ENCODE assay signal across 30 cellular contexts in the genomic region with DNA sequence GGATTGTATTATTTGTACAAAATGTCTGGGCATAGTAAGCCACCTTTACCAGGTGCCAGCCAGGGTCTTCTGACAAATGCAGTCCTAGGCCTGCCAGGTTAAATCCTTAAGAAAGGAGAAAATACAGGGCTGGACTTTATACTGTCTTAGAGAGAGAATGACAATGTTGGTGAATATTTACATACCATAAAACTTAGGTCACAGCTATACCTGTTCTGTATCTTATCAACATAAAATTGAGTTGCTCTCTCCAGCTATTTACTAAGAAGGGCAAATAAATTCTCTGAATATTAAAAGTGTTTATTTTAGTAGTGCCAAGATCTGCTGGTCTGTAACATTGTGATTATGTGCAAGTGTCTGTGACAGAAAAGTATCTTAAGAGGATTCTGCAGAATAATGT.
"Had no signal": no experiment of that assay in that cellular context is flagged by ENCODE, and none has a peak within 500 bp of the region (broad histone marks: within the 10 kb centered on the region; RNA-seq: fewer than 3 reads in every experiment).

No MANE protein-coding gene starts in this region.

- ATAC-seq: left cardiac atrium; left lung; lower lobe of right lung; natural killer cell; right lobe of liver; stimulated activated naive B cell treated with anti-CD40 and anti-IgM and Interleukin-4, amounts not matched to agents 10 μg/mL and 1 μg/mL and 100 μg/mL, for 72 hours; stimulated activated naive CD8-positive, alpha-beta T cell treated with anti-CD3 and anti-CD28 coated beads, Interleukin-15, Interleukin-2, amounts not matched to agents 100 U/mL and 50 U/mL, for 24 hours had no signal

- H3K9ac ChIP-seq: neural progenitor cell had no signal

- H3K4me3 Mint-ChIP-seq: naive B cell; natural killer cell; nephron progenitor cell; neural progenitor cell; stimulated activated naive B cell treated with anti-CD40 and anti-IgM and Interleukin-4, amounts not matched to agents 10 μg/mL and 1 μg/mL and 100 μg/mL, for 72 hours had no signal

- H3K27me3 ChIP-seq: left lung, neural progenitor cell, neutrophil, ovary, right atrium auricular region, right lobe of liver, stomach, testis, thyroid gland, transverse colon, upper lobe of left lung, vagina had no signal

- H3K9me3 ChIP-seq: lower lobe of right lung, neutrophil, right lobe of liver, testis, thyroid gland, transverse colon, upper lobe of left lung, vagina had no signal

- H3K36me3 Mint-ChIP-seq: naive B cell; natural killer cell; neural progenitor cell; stimulated activated naive B cell treated with anti-CD40 and anti-IgM and Interleukin-4, amounts not matched to agents 10 μg/mL and 1 μg/mL and 100 μg/mL, for 72 hours had no signal

- H3K4me3 ChIP-seq: left lung, lower lobe of right lung, neural progenitor cell, ovary, right atrium auricular region, right lobe of liver, smooth muscle cell, stomach, testis, thyroid gland, transverse colon, upper lobe of left lung, vagina had no signal

- H3K27me3 Mint-ChIP-seq: naive B cell; progenitor cell of endocrine pancreas; stimulated activated naive B cell treated with anti-CD40 and anti-IgM and Interleukin-4, amounts not matched to agents 10 μg/mL and 1 μg/mL and 100 μg/mL, for 72 hours had no signal

- H3K4me1 ChIP-seq: left lung, lower lobe of right lung, neural progenitor cell, right atrium auricular region, stomach, testis, thyroid gland, transverse colon, upper lobe of left lung, vagina had no signal

- DNase-seq: hypothalamus; kidney glomerular epithelial cell; left cardiac atrium; left lung; lower lobe of right lung; mammary epithelial cell; mesenchymal stem cell; naive B cell; natural killer cell; nephron progenitor cell; occipital lobe; ovary; right lobe of liver; stimulated activated CD4-positive, alpha-beta T cell treated with anti-CD3 and anti-CD28 coated beads, Interleukin-12 subunit alpha, Interleukin-12 subunit beta, amount 100 ng/mL, for 4 hours; stimulated activated CD4-positive, alpha-beta T cell treated with anti-CD3 and anti-CD28 coated beads, Interleukin-15, amount 100 ng/mL, for 24 hours; stimulated activated CD4-positive, alpha-beta T cell treated with anti-CD3 and anti-CD28 coated beads, Interleukin-2, amount 100 ng/mL, for 24 hours; stimulated activated CD4-positive, alpha-beta T cell treated with anti-CD3 and anti-CD28 coated beads, Interleukin-4, amount 100 ng/mL, for 1 hour; stimulated activated naive B cell treated with anti-CD40 and anti-IgM and Interleukin-4, amounts not matched to agents 10 μg/mL and 1 μg/mL and 100 μg/mL, for 72 hours; stimulated activated naive CD8-positive, alpha-beta T cell treated with anti-CD3 and anti-CD28 coated beads, Interleukin-15, Interleukin-2, amounts not matched to agents 100 U/mL and 50 U/mL, for 24 hours; stomach; testis; thyroid gland; transverse colon; upper lobe of left lung had no signal

- H3K36me3 ChIP-seq: left lung, lower lobe of right lung, neural progenitor cell, neutrophil, ovary, right atrium auricular region, right lobe of liver, stomach, thyroid gland, transverse colon, upper lobe of left lung, vagina had no signal

- H3K27ac ChIP-seq: left lung, lower lobe of right lung, neural progenitor cell, neutrophil, ovary, right atrium auricular region, right lobe of liver, stomach, testis, thyroid gland, upper lobe of left lung, vagina had no signal

- H3K4me1 Mint-ChIP-seq: naive B cell; natural killer cell; nephron progenitor cell; stimulated activated naive B cell treated with anti-CD40 and anti-IgM and Interleukin-4, amounts not matched to agents 10 μg/mL and 1 μg/mL and 100 μg/mL, for 72 hours had no signal

- H3K27ac Mint-ChIP-seq: naive B cell; natural killer cell; nephron progenitor cell; neural progenitor cell; progenitor cell of endocrine pancreas; stimulated activated naive B cell treated with anti-CD40 and anti-IgM and Interleukin-4, amounts not matched to agents 10 μg/mL and 1 μg/mL and 100 μg/mL, for 72 hours had no signal
